In genomic region chr1:156372876-156373275, GRCh38 we compare ENCODE assay signal across 16 cellular contexts. TPM values are rescaled to one million over a fixed set of nuclear protein-coding genes. Genes with fewer than 3 reads are reported as not detected.
DNase-seq lines count a peak whose midpoint lies in the region; ATAC-seq and TF ChIP-seq lines count a peak whose summit lies in the region.
"Had no signal": no experiment of that assay in that cellular context is flagged by ENCODE, and none has a peak within 500 bp of the region (broad histone marks: within the 10 kb centered on the region; RNA-seq: fewer than 3 reads in every experiment).

No MANE protein-coding gene starts in this region.

- H3K36me3 Mint-ChIP-seq in stimulated activated memory B cell treated with anti-CD40 and anti-IgM and Interleukin-4, amounts not matched to agents 10 μg/mL and 1 μg/mL and 100 μg/mL, for 72 hours: no peaks in the 10 kb centered on the region
- H3K36me3 Mint-ChIP-seq: CD4-positive, alpha-beta memory T cell had no signal

- peaks cover 50% of the 10 kb centered on the region for H3K27me3 Mint-ChIP-seq in stimulated activated memory B cell treated with anti-CD40 and anti-IgM and Interleukin-4, amounts not matched to agents 10 μg/mL and 1 μg/mL and 100 μg/mL, for 72 hours

- no peaks in the 10 kb centered on the region for H3K9me3 Mint-ChIP-seq in stimulated activated memory B cell treated with anti-CD40 and anti-IgM and Interleukin-4, amounts not matched to agents 10 μg/mL and 1 μg/mL and 100 μg/mL, for 72 hours
- H3K9me3 Mint-ChIP-seq: CD4-positive, alpha-beta memory T cell had no signal

- no peak overlapping the region for H3K4me3 ChIP-seq in osteoblast (ENCODE audit: insufficient read depth, low read length)
- H3K4me3 ChIP-seq: GM23248 had no signal

- no peak overlapping the region for H3K4me2 ChIP-seq in osteoblast (ENCODE audit: insufficient read depth, low read length)

- no peaks in the 10 kb centered on the region for H3K9me3 ChIP-seq in osteoblast (ENCODE audit: low read depth, low read length)

- H3K27ac ChIP-seq in osteoblast (ENCODE audit: low read depth, low read length): no peak overlapping the region
- H3K27ac ChIP-seq: GM23248 had no signal

- H3K4me3 Mint-ChIP-seq in stimulated activated memory B cell treated with anti-CD40 and anti-IgM and Interleukin-4, amounts not matched to agents 10 μg/mL and 1 μg/mL and 100 μg/mL, for 72 hours: no peak overlapping the region
- H3K4me3 Mint-ChIP-seq: CD4-positive, alpha-beta memory T cell had no signal

- no peak for TF ChIP-seq CTCF in osteoblast (IDR thresholded peaks at IDR 0.05; ENCODE audit: extremely low read depth, low read depth, low read length)

- no peaks in the 10 kb centered on the region for H4K20me1 ChIP-seq in osteoblast (ENCODE audit: insufficient read depth, low read length)

- DNase-seq in NCI-H524 (lab: John Stamatoyannopoulos, UW) (peak; percentile 58 to 78), NCI-H82 (lab: John Stamatoyannopoulos, UW) (peak; percentile 91), osteoblast (ENCODE audit: insufficient read length, low spot score, missing footprints) (peak; percentile 38), OCI-M1 (lab: John Stamatoyannopoulos, UW) (no peak)
- DNase-seq: Calu3; CD4-positive, alpha-beta memory T cell; COR-L47; DMS153; DND-41; GM23248; H7; HCEC 1CT had no signal

- H3K79me2 ChIP-seq in osteoblast (ENCODE audit: insufficient read depth, low read length): no peaks in the 10 kb centered on the region

- H2AFZ ChIP-seq in osteoblast (ENCODE audit: low read length): no peak overlapping the region
- H2AFZ ChIP-seq: GM23248 had no signal

- peaks cover 10% of the 10 kb centered on the region for H3K4me1 ChIP-seq in osteoblast (ENCODE audit: insufficient read depth, low read length)

- no peaks in the 10 kb centered on the region for H3K36me3 ChIP-seq in osteoblast (ENCODE audit: insufficient read depth, low read length)

- peaks cover 31% of the 10 kb centered on the region for H3K27me3 ChIP-seq in osteoblast (ENCODE audit: insufficient read depth, low read length)

- H3K27ac Mint-ChIP-seq in stimulated activated memory B cell treated with anti-CD40 and anti-IgM and Interleukin-4, amounts not matched to agents 10 μg/mL and 1 μg/mL and 100 μg/mL, for 72 hours: no peak overlapping the region
- H3K27ac Mint-ChIP-seq: CD4-positive, alpha-beta memory T cell had no signal

- peaks cover 8% of the 10 kb centered on the region for H3K4me1 Mint-ChIP-seq in stimulated activated memory B cell treated with anti-CD40 and anti-IgM and Interleukin-4, amounts not matched to agents 10 μg/mL and 1 μg/mL and 100 μg/mL, for 72 hours

- no peak for ATAC-seq in stimulated activated memory B cell treated with anti-CD40 and anti-IgM and Interleukin-4, amounts not matched to agents 10 μg/mL and 1 μg/mL and 100 μg/mL, for 72 hours
- no peak for ATAC-seq in GM18867 (IDR thresholded peaks at IDR 0.05; ENCODE audit: unreplicated experiment)

RNA-seq across cellular contexts. Expression of gene RHBG, which starts 3.9 kb away (rescaled TPM):
- not detected in 2 replicates for total RNA-seq in osteoblast
- total RNA-seq: A172; A673; CD4-positive, alpha-beta memory T cell; GM23248 had no signal

RNA-seq across cellular contexts. Expression of gene TSACC, which starts 34.5 kb away (rescaled TPM):
- 0.36 TPM in 1 of 2 replicates, not detected in the other for total RNA-seq in osteoblast
- total RNA-seq: A673; CD4-positive, alpha-beta memory T cell; GM23248 had no signal

RNA-seq across cellular contexts. Expression of gene CCT3, which starts 34.8 kb away (rescaled TPM):
- total RNA-seq in osteoblast: 258 and 276 TPM in 2 replicates
